Comparison of ENCODE assay signal across 1 cellular context in the genomic region with DNA sequence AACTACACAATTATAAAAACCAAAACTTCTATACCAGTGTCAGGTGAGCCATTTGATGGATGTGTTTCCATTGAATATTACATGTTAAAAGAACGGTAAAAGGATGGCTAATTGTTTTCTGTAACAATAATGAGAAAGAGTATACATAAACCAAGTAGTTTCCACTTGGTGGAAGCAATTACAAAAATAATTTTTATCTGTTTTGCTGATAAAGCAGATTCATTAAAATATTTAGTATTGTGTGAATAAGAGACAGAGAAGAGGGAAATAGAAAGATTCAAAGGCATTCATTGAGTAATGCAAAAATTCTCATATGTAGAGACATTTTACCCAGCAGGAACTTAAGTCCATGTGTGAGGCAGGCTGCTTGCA.
A peak's percentile ranks its signal among the peaks of the same experiment; 100 is the strongest.
TF ChIP-seq lines count a peak whose summit lies in the region.

No MANE protein-coding gene starts in this region.

TF ChIP-seq in K562, 482 proteins besides CTCF, POLR2A, EP300 and RAD21 (continued from another document):
- TF ChIP-seq ZNF232 (CRISPR knock-in tag; IDR thresholded peaks at IDR 0.05) (no peak), SNRNP70 (optimal IDR thresholded peaks at IDR 0.05; ENCODE audit: low read depth, low read length) (no peak), HOXB6 (CRISPR knock-in tag; IDR thresholded peaks at IDR 0.05; ENCODE audit: borderline replicate concordance) (no peak), TRIM24 (IDR thresholded peaks at IDR 0.05) (no peak), ZC3H4 (CRISPR knock-in tag; IDR thresholded peaks at IDR 0.05; ENCODE audit: borderline replicate concordance) (no peak), C11orf30 (IDR thresholded peaks at IDR 0.05; ENCODE audit: low read depth) (peak; percentile 39; the same call in 1 of the 2 replicates), NR4A1 (CRISPR knock-in tag; IDR thresholded peaks at IDR 0.05) (no peak), NR4A1 (tag; IDR thresholded peaks at IDR 0.05) (no peak), POLR3G (IDR thresholded peaks at IDR 0.05; ENCODE audit: extremely low read depth, insufficient read length, insufficient replicate concordance) (no peak), ZFPM2 (CRISPR knock-in tag; IDR thresholded peaks at IDR 0.05) (no peak), MAFF (IDR thresholded peaks at IDR 0.05; ENCODE audit: low read length) (peak; percentile 26; the same call in 1 of the 2 replicates), ZNF316 (IDR thresholded peaks at IDR 0.05) (peak; percentile 59), MTF1 (CRISPR knock-in tag; IDR thresholded peaks at IDR 0.05; ENCODE audit: borderline replicate concordance) (no peak), THAP12 (CRISPR knock-in tag; IDR thresholded peaks at IDR 0.05) (no peak), MAFG (tag; conservative IDR thresholded peaks at IDR 0.05) (0 out of 2 replicates have a peak, but pooled peaks have one; percentile 19), ELF4 (CRISPR knock-in tag; IDR thresholded peaks at IDR 0.05) (no peak), ZNF586 (CRISPR knock-in tag; conservative IDR thresholded peaks at IDR 0.05) (no peak), KLF13 (tag; IDR thresholded peaks at IDR 0.05; ENCODE audit: borderline replicate concordance, low read depth) (no peak), SUPT5H (IDR thresholded peaks at IDR 0.05) (no peak), JUND (IDR thresholded peaks at IDR 0.05; ENCODE audit: borderline replicate concordance, low read depth, low read length) (no peak), JUND (tag; IDR thresholded peaks at IDR 0.05; ENCODE audit: borderline replicate concordance, low read depth, low read length) (no peak), ZBED1 (IDR thresholded peaks at IDR 0.05) (no peak), ZBTB34 (CRISPR knock-in tag; IDR thresholded peaks at IDR 0.05) (no peak), HNRNPK (IDR thresholded peaks at IDR 0.05; ENCODE audit: low read depth, low read length, poor library complexity, severe bottlenecking) (no peak), EWSR1 (IDR thresholded peaks at IDR 0.05; ENCODE audit: borderline replicate concordance, low read depth, partially characterized antibody) (no peak), MYNN (IDR thresholded peaks at IDR 0.05) (no peak), MYNN (CRISPR knock-in tag; IDR thresholded peaks at IDR 0.05) (no peak)
- TF ChIP-seq, protein P1, sequence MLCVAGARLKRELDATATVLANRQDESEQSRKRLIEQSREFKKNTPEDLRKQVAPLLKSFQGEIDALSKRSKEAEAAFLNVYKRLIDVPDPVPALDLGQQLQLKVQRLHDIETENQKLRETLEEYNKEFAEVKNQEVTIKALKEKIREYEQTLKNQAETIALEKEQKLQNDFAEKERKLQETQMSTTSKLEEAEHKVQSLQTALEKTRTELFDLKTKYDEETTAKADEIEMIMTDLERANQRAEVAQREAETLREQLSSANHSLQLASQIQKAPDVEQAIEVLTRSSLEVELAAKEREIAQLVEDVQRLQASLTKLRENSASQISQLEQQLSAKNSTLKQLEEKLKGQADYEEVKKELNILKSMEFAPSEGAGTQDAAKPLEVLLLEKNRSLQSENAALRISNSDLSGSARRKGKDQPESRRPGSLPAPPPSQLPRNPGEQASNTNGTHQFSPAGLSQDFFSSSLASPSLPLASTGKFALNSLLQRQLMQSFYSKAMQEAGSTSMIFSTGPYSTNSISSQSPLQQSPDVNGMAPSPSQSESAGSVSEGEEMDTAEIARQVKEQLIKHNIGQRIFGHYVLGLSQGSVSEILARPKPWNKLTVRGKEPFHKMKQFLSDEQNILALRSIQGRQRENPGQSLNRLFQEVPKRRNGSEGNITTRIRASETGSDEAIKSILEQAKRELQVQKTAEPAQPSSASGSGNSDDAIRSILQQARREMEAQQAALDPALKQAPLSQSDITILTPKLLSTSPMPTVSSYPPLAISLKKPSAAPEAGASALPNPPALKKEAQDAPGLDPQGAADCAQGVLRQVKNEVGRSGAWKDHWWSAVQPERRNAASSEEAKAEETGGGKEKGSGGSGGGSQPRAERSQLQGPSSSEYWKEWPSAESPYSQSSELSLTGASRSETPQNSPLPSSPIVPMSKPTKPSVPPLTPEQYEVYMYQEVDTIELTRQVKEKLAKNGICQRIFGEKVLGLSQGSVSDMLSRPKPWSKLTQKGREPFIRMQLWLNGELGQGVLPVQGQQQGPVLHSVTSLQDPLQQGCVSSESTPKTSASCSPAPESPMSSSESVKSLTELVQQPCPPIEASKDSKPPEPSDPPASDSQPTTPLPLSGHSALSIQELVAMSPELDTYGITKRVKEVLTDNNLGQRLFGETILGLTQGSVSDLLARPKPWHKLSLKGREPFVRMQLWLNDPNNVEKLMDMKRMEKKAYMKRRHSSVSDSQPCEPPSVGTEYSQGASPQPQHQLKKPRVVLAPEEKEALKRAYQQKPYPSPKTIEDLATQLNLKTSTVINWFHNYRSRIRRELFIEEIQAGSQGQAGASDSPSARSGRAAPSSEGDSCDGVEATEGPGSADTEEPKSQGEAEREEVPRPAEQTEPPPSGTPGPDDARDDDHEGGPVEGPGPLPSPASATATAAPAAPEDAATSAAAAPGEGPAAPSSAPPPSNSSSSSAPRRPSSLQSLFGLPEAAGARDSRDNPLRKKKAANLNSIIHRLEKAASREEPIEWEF (CRISPR knock-in tag; IDR thresholded peaks at IDR 0.05), result no peak
- TF ChIP-seq, protein P2, sequence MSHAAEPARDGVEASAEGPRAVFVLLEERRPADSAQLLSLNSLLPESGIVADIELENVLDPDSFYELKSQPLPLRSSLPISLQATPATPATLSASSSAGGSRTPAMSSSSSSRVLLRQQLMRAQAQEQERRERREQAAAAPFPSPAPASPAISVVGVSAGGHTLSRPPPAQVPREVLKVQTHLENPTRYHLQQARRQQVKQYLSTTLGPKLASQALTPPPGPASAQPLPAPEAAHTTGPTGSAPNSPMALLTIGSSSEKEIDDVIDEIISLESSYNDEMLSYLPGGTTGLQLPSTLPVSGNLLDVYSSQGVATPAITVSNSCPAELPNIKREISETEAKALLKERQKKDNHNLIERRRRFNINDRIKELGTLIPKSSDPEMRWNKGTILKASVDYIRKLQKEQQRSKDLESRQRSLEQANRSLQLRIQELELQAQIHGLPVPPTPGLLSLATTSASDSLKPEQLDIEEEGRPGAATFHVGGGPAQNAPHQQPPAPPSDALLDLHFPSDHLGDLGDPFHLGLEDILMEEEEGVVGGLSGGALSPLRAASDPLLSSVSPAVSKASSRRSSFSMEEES (CRISPR knock-in tag; IDR thresholded peaks at IDR 0.05), result no peak
- TF ChIP-seq, protein P3, sequence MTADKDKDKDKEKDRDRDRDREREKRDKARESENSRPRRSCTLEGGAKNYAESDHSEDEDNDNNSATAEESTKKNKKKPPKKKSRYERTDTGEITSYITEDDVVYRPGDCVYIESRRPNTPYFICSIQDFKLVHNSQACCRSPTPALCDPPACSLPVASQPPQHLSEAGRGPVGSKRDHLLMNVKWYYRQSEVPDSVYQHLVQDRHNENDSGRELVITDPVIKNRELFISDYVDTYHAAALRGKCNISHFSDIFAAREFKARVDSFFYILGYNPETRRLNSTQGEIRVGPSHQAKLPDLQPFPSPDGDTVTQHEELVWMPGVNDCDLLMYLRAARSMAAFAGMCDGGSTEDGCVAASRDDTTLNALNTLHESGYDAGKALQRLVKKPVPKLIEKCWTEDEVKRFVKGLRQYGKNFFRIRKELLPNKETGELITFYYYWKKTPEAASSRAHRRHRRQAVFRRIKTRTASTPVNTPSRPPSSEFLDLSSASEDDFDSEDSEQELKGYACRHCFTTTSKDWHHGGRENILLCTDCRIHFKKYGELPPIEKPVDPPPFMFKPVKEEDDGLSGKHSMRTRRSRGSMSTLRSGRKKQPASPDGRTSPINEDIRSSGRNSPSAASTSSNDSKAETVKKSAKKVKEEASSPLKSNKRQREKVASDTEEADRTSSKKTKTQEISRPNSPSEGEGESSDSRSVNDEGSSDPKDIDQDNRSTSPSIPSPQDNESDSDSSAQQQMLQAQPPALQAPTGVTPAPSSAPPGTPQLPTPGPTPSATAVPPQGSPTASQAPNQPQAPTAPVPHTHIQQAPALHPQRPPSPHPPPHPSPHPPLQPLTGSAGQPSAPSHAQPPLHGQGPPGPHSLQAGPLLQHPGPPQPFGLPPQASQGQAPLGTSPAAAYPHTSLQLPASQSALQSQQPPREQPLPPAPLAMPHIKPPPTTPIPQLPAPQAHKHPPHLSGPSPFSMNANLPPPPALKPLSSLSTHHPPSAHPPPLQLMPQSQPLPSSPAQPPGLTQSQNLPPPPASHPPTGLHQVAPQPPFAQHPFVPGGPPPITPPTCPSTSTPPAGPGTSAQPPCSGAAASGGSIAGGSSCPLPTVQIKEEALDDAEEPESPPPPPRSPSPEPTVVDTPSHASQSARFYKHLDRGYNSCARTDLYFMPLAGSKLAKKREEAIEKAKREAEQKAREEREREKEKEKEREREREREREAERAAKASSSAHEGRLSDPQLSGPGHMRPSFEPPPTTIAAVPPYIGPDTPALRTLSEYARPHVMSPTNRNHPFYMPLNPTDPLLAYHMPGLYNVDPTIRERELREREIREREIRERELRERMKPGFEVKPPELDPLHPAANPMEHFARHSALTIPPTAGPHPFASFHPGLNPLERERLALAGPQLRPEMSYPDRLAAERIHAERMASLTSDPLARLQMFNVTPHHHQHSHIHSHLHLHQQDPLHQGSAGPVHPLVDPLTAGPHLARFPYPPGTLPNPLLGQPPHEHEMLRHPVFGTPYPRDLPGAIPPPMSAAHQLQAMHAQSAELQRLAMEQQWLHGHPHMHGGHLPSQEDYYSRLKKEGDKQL (CRISPR knock-in tag; IDR thresholded peaks at IDR 0.05; ENCODE audit: borderline replicate concordance), result no peak
- TF ChIP-seq, protein P4, sequence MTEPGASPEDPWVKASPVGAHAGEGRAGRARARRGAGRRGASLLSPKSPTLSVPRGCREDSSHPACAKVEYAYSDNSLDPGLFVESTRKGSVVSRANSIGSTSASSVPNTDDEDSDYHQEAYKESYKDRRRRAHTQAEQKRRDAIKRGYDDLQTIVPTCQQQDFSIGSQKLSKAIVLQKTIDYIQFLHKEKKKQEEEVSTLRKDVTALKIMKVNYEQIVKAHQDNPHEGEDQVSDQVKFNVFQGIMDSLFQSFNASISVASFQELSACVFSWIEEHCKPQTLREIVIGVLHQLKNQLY (CRISPR knock-in tag; conservative IDR thresholded peaks at IDR 0.05), result no peak
- TF ChIP-seq, protein P5, sequence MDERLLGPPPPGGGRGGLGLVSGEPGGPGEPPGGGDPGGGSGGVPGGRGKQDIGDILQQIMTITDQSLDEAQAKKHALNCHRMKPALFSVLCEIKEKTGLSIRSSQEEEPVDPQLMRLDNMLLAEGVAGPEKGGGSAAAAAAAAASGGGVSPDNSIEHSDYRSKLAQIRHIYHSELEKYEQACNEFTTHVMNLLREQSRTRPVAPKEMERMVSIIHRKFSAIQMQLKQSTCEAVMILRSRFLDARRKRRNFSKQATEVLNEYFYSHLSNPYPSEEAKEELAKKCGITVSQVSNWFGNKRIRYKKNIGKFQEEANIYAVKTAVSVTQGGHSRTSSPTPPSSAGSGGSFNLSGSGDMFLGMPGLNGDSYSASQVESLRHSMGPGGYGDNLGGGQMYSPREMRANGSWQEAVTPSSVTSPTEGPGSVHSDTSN (CRISPR knock-in tag; IDR thresholded peaks at IDR 0.05; ENCODE audit: low read depth), result no peak
- TF ChIP-seq, protein P5 (tag; conservative IDR thresholded peaks at IDR 0.05; ENCODE audit: low read depth), result no peak
- TF ChIP-seq, protein P6, sequence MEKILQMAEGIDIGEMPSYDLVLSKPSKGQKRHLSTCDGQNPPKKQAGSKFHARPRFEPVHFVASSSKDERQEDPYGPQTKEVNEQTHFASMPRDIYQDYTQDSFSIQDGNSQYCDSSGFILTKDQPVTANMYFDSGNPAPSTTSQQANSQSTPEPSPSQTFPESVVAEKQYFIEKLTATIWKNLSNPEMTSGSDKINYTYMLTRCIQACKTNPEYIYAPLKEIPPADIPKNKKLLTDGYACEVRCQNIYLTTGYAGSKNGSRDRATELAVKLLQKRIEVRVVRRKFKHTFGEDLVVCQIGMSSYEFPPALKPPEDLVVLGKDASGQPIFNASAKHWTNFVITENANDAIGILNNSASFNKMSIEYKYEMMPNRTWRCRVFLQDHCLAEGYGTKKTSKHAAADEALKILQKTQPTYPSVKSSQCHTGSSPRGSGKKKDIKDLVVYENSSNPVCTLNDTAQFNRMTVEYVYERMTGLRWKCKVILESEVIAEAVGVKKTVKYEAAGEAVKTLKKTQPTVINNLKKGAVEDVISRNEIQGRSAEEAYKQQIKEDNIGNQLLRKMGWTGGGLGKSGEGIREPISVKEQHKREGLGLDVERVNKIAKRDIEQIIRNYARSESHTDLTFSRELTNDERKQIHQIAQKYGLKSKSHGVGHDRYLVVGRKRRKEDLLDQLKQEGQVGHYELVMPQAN (IDR thresholded peaks at IDR 0.05; ENCODE audit: borderline replicate concordance), result no peak
